ENCODE assay signal across 20 cellular contexts in genomic region chr6:6941201-6941600, GRCh38.
DNase-seq lines count a peak whose midpoint lies in the region; ATAC-seq and TF ChIP-seq lines count a peak whose summit lies in the region.
"Had no signal": no experiment of that assay in that cellular context is flagged by ENCODE, and none has a peak within 500 bp of the region (broad histone marks: within the 10 kb centered on the region; RNA-seq: fewer than 3 reads in every experiment).

No MANE protein-coding gene starts in this region.

- WGBS in GM23248 (ENCODE audit: low coverage in 1 of 2, low lambda C conversion rate in 2 of 2, missing lambda C conversion rate in 2 of 2), 2 experiments, result 80 to 93% methylated on average over 8 of the region's 8 CpGs

- TF ChIP-seq CTCF in HL-60 (IDR thresholded peaks at IDR 0.05; ENCODE audit: insufficient read depth, low read length) (no peak), neural progenitor cell (IDR thresholded peaks at IDR 0.05) (no peak)

- no peaks in the 10 kb centered on the region for H3K9me3 ChIP-seq in neural progenitor cell (ENCODE audit: low read depth)
- no peaks in the 10 kb centered on the region for H3K9me3 ChIP-seq in GM23248 (ENCODE audit: low read depth)
- H3K9me3 ChIP-seq: BLaER1, Caco-2 had no signal

- no peaks in the 10 kb centered on the region for H3K9me2 ChIP-seq in GM23248 (ENCODE audit: insufficient read depth)

- H3K4me3 ChIP-seq in HL-60 (replicated peaks; ENCODE audit: insufficient read depth, low read length) (no peak overlapping the region), neural progenitor cell (no peak overlapping the region), GM23248 (no peak overlapping the region)
- H3K4me3 ChIP-seq: BLaER1, GM23338 had no signal

- no peak for ATAC-seq in stimulated activated memory B cell treated with anti-CD40 and anti-IgM and Interleukin-4, amounts not matched to agents 10 μg/mL and 1 μg/mL and 100 μg/mL, for 72 hours
- no peak for ATAC-seq in activated naive CD8-positive, alpha-beta T cell treated with anti-CD3 and anti-CD28 coated beads, Interleukin-2, amount 50 U/mL, for 24 hours
- no peak for ATAC-seq in GM19455 (IDR thresholded peaks at IDR 0.05; ENCODE audit: unreplicated experiment)
- ATAC-seq: CD8-positive, alpha-beta T cell; HCT116 had no signal

- H3K4me1 ChIP-seq in neural progenitor cell (peaks cover under 1% of the 10 kb centered on the region), GM23248 (ENCODE audit: insufficient read depth) (0 out of 2 replicates have a peak, but pooled peaks cover 5% of the 10 kb centered on the region)
- H3K4me1 ChIP-seq: Caco-2 had no signal

- no peak overlapping the region for H2AFZ ChIP-seq in neural progenitor cell (replicated peaks)
- no peak overlapping the region for H2AFZ ChIP-seq in GM23248
- H2AFZ ChIP-seq: GM23338 had no signal

- peaks cover 7% of the 10 kb centered on the region for H3K27me3 Mint-ChIP-seq in neural progenitor cell (ENCODE audit: insufficient read depth, low read depth)
- no peaks in the 10 kb centered on the region for H3K27me3 Mint-ChIP-seq in stimulated activated memory B cell treated with anti-CD40 and anti-IgM and Interleukin-4, amounts not matched to agents 10 μg/mL and 1 μg/mL and 100 μg/mL, for 72 hours
- H3K27me3 Mint-ChIP-seq in activated naive CD8-positive, alpha-beta T cell treated with anti-CD3 and anti-CD28 coated beads, Interleukin-2, amount 50 U/mL, for 24 hours, result no peaks in the 10 kb centered on the region

- H3K27me3 ChIP-seq in HL-60 (ENCODE audit: insufficient read depth, poor library complexity, severe bottlenecking), result no peaks in the 10 kb centered on the region
- H3K27me3 ChIP-seq in neural progenitor cell, result no peaks in the 10 kb centered on the region
- no peaks in the 10 kb centered on the region for H3K27me3 ChIP-seq in GM23248 (replicated peaks; ENCODE audit: insufficient read depth)
- H3K27me3 ChIP-seq: BLaER1 had no signal

- no peaks in the 10 kb centered on the region for H4K20me1 ChIP-seq in neural progenitor cell (ENCODE audit: low read depth)
- H4K20me1 ChIP-seq in GM23248 (ENCODE audit: insufficient read depth), result no peaks in the 10 kb centered on the region
- H4K20me1 ChIP-seq: BLaER1 had no signal

- no peak overlapping the region for H3K9ac ChIP-seq in neural progenitor cell
- no peak overlapping the region for H3K9ac ChIP-seq in GM23248
- H3K9ac ChIP-seq: BLaER1 had no signal

- no peaks in the 10 kb centered on the region for H3F3A ChIP-seq in neural progenitor cell (ENCODE audit: low read depth)
- no peaks in the 10 kb centered on the region for H3F3A ChIP-seq in GM23248 (ENCODE audit: insufficient read depth)

- H3K4me2 ChIP-seq in neural progenitor cell (no peak overlapping the region), GM23248 (ENCODE audit: unreplicated experiment) (no peak overlapping the region)
- H3K4me2 ChIP-seq: GM23338 had no signal

- H3K9me3 Mint-ChIP-seq in neural progenitor cell, result no peaks in the 10 kb centered on the region
- no peaks in the 10 kb centered on the region for H3K9me3 Mint-ChIP-seq in stimulated activated memory B cell treated with anti-CD40 and anti-IgM and Interleukin-4, amounts not matched to agents 10 μg/mL and 1 μg/mL and 100 μg/mL, for 72 hours
- no peaks in the 10 kb centered on the region for H3K9me3 Mint-ChIP-seq in activated naive CD8-positive, alpha-beta T cell treated with anti-CD3 and anti-CD28 coated beads, Interleukin-2, amount 50 U/mL, for 24 hours
- H3K9me3 Mint-ChIP-seq: CD4-positive, CD25-positive, alpha-beta regulatory T cell; CD8-positive, alpha-beta T cell; GM23338; H9 had no signal

- no peak overlapping the region for H3K4me3 Mint-ChIP-seq in neural progenitor cell
- no peak overlapping the region for H3K4me3 Mint-ChIP-seq in stimulated activated memory B cell treated with anti-CD40 and anti-IgM and Interleukin-4, amounts not matched to agents 10 μg/mL and 1 μg/mL and 100 μg/mL, for 72 hours
- no peak overlapping the region for H3K4me3 Mint-ChIP-seq in activated naive CD8-positive, alpha-beta T cell treated with anti-CD3 and anti-CD28 coated beads, Interleukin-2, amount 50 U/mL, for 24 hours
- H3K4me3 Mint-ChIP-seq: B cell; CD4-positive, CD25-positive, alpha-beta regulatory T cell; CD8-positive, alpha-beta T cell; GM23338; H9 had no signal

- H3K36me3 Mint-ChIP-seq in neural progenitor cell, result no peaks in the 10 kb centered on the region
- H3K36me3 Mint-ChIP-seq in stimulated activated memory B cell treated with anti-CD40 and anti-IgM and Interleukin-4, amounts not matched to agents 10 μg/mL and 1 μg/mL and 100 μg/mL, for 72 hours, result no peaks in the 10 kb centered on the region
- peaks cover 1% of the 10 kb centered on the region for H3K36me3 Mint-ChIP-seq in activated naive CD8-positive, alpha-beta T cell treated with anti-CD3 and anti-CD28 coated beads, Interleukin-2, amount 50 U/mL, for 24 hours (ENCODE audit: low read depth)
- H3K36me3 Mint-ChIP-seq: CD4-positive, CD25-positive, alpha-beta regulatory T cell; CD8-positive, alpha-beta T cell had no signal

- H3K36me3 ChIP-seq in neural progenitor cell (no peaks in the 10 kb centered on the region), GM23248 (ENCODE audit: low read depth) (no peaks in the 10 kb centered on the region)
- H3K36me3 ChIP-seq: BLaER1 had no signal

- no peak for DNase-seq in HL-60 (ENCODE audit: low read depth in 1 of 2, low spot score in 1 of 2)
- peak; percentile 75 for DNase-seq in mesenteric fat pad (ENCODE audit: low spot score)
- DNase-seq in neural progenitor cell (ENCODE audit: low spot score), result no peak
- no peak for DNase-seq in retina
- no peak for DNase-seq in GM23248
- no peak for DNase-seq in activated naive CD8-positive, alpha-beta T cell treated with anti-CD3 and anti-CD28 coated beads, Interleukin-2, amount 50 U/mL, for 24 hours
- DNase-seq: Caco-2; CD4-positive, CD25-positive, alpha-beta regulatory T cell; CD8-positive, alpha-beta T cell; DMS153; DND-41; H9 had no signal

- peak overlapping the region; percentile 83 for H3K27ac Mint-ChIP-seq in neural progenitor cell
- H3K27ac Mint-ChIP-seq in stimulated activated memory B cell treated with anti-CD40 and anti-IgM and Interleukin-4, amounts not matched to agents 10 μg/mL and 1 μg/mL and 100 μg/mL, for 72 hours, result peak overlapping the region; percentile 12
- no peak overlapping the region for H3K27ac Mint-ChIP-seq in activated naive CD8-positive, alpha-beta T cell treated with anti-CD3 and anti-CD28 coated beads, Interleukin-2, amount 50 U/mL, for 24 hours
- H3K27ac Mint-ChIP-seq: B cell; CD8-positive, alpha-beta T cell; GM23338; H9 had no signal

- H3K79me2 ChIP-seq in neural progenitor cell (ENCODE audit: low read depth), result no peaks in the 10 kb centered on the region
- no peaks in the 10 kb centered on the region for H3K79me2 ChIP-seq in GM23248 (ENCODE audit: insufficient read depth)

- in situ Hi-C loops in GM23248 (cut with MboI), result no loop called here

- H3K4me1 Mint-ChIP-seq in neural progenitor cell, result peaks cover 11% of the 10 kb centered on the region
- peaks cover 17% of the 10 kb centered on the region for H3K4me1 Mint-ChIP-seq in stimulated activated memory B cell treated with anti-CD40 and anti-IgM and Interleukin-4, amounts not matched to agents 10 μg/mL and 1 μg/mL and 100 μg/mL, for 72 hours
- peaks cover 14% of the 10 kb centered on the region for H3K4me1 Mint-ChIP-seq in activated naive CD8-positive, alpha-beta T cell treated with anti-CD3 and anti-CD28 coated beads, Interleukin-2, amount 50 U/mL, for 24 hours

- H3K27ac ChIP-seq in HL-60 (replicated peaks) (peak overlapping the region; percentile 99), neural progenitor cell (no peak overlapping the region), GM23248 (no peak overlapping the region)
- H3K27ac ChIP-seq: 22Rv1, C4-2B had no signal
